ENCODE assay signal across 16 cellular contexts in the genomic region with DNA sequence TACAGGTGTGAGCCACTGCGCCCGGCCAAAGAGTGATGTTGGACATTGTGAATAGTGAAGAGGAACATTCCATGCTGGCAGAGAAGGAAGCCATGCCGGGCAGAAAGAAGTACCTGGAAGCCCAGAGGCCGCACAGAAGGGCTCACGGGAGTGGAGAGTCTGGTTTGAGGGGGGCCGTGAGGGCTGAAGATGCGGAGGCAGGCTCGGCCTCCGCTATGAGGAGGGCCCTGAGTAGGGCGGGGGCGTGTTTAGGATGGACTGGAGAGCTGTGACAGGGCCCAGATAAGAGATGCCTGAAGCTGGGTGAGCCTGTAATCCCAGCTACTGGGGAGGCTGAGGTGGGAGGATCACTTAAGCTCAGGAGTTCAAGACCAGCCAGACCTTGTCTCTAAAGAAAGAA. TPM values are rescaled to one million over a fixed set of nuclear protein-coding genes. Genes with fewer than 3 reads are reported as not detected.
DNase-seq lines count a peak whose midpoint lies in the region; ATAC-seq and TF ChIP-seq lines count a peak whose summit lies in the region.
"Had no signal": no experiment of that assay in that cellular context is flagged by ENCODE, and none has a peak within 500 bp of the region (broad histone marks: within the 10 kb centered on the region; RNA-seq: fewer than 3 reads in every experiment).

No MANE protein-coding gene starts in this region.

- no peak for TF ChIP-seq CTCF in RWPE1 (conservative IDR thresholded peaks at IDR 0.05; ENCODE audit: low read depth)
- TF ChIP-seq CTCF in osteocyte (IDR thresholded peaks at IDR 0.05), result no peak

- H3K4me3 Mint-ChIP-seq in activated T-cell treated with anti-CD3 and anti-CD28 coated beads, Interleukin-2, amount 50 U/mL, for 24 hours, result peak overlapping the region; percentile 93
- H3K4me3 Mint-ChIP-seq in osteocyte (ENCODE audit: unreplicated experiment), result peak overlapping the region; percentile 97

- H3K27me3 Mint-ChIP-seq in activated T-cell treated with anti-CD3 and anti-CD28 coated beads, Interleukin-2, amount 50 U/mL, for 24 hours, result peaks cover 5% of the 10 kb centered on the region
- H3K27me3 Mint-ChIP-seq in osteocyte (ENCODE audit: unreplicated experiment), result no peaks in the 10 kb centered on the region

- ATAC-seq in HG03521 (IDR thresholded peaks at IDR 0.05; ENCODE audit: unreplicated experiment) (no peak), HG02973 (IDR thresholded peaks at IDR 0.05; ENCODE audit: unreplicated experiment) (no peak)

- POLR2A ChIA-PET in RWPE1 (lab: Yijun Ruan, JAX; ENCODE audit: low non-redundant PET), result no interaction called here

- peak overlapping the region; percentile 29 for H3K27ac ChIP-seq in RWPE1
- H3K27ac ChIP-seq: coronary artery, SK-N-MC had no signal

- H3K4me1 Mint-ChIP-seq in activated T-cell treated with anti-CD3 and anti-CD28 coated beads, Interleukin-2, amount 50 U/mL, for 24 hours (ENCODE audit: low read depth), result peaks cover 17% of the 10 kb centered on the region
- H3K4me1 Mint-ChIP-seq in osteocyte (ENCODE audit: unreplicated experiment), result peaks cover 21% of the 10 kb centered on the region

- TF ChIP-seq POLR2A in erythroblast (IDR thresholded peaks at IDR 0.05; ENCODE audit: low read length), result no peak

- H3K27ac Mint-ChIP-seq in activated T-cell treated with anti-CD3 and anti-CD28 coated beads, Interleukin-2, amount 50 U/mL, for 24 hours, result peak overlapping the region; percentile 80
- H3K27ac Mint-ChIP-seq in osteocyte (ENCODE audit: unreplicated experiment), result no peak overlapping the region

- peaks cover 17% of the 10 kb centered on the region for H3K36me3 Mint-ChIP-seq in activated T-cell treated with anti-CD3 and anti-CD28 coated beads, Interleukin-2, amount 50 U/mL, for 24 hours (ENCODE audit: low read depth)
- H3K36me3 Mint-ChIP-seq in osteocyte (ENCODE audit: unreplicated experiment), result peaks cover 3% of the 10 kb centered on the region

- DNase-seq in activated T-cell treated with anti-CD3 and anti-CD28 coated beads, Interleukin-2, amount 50 U/mL, for 24 hours, result no peak
- DNase-seq in activated T-cell treated with anti-CD3 and anti-CD28 coated beads, Interleukin-2, amount 50 U/mL, for 48 hours, result no peak
- DNase-seq in RWPE1 (ENCODE audit: low spot score) (no peak), erythroblast (lab: John Stamatoyannopoulos, UW) (peak; percentile 38 to 46), osteocyte (ENCODE audit: extremely low spot score, unreplicated experiment) (no peak)
- DNase-seq in NK-92 treated with Interleukin-12 subunit alpha and Interleukin-12 subunit beta, amount 100 ng/mL, for 24 hours (lab: John Stamatoyannopoulos, UW), result no peak
- DNase-seq: ACHN, GF-D8, NCI-H146 had no signal

- H3K9me3 Mint-ChIP-seq in activated T-cell treated with anti-CD3 and anti-CD28 coated beads, Interleukin-2, amount 50 U/mL, for 24 hours, result no peaks in the 10 kb centered on the region
- H3K9me3 Mint-ChIP-seq in osteocyte (ENCODE audit: unreplicated experiment), result no peaks in the 10 kb centered on the region

- CTCF ChIA-PET in RWPE1 (lab: Yijun Ruan, JAX), result no interaction called here

RNA-seq across cellular contexts. Expression of gene JOSD2, which starts 1.6 kb away (rescaled TPM):
- total RNA-seq in osteocyte, result 43.7 and 46.9 TPM in 2 replicates

RNA-seq across cellular contexts. Expression of gene ASPDH, which starts 4.3 kb away (rescaled TPM):
- not detected in 2 replicates for total RNA-seq in osteocyte
- total RNA-seq: aorta, glomerular endothelial cell, mucosa of gallbladder had no signal

RNA-seq across cellular contexts. Expression of gene GARIN5A, which starts 32.7 kb away (rescaled TPM):
- 1.8 and 2.0 TPM in 2 replicates for total RNA-seq in osteocyte
- total RNA-seq: aorta, glomerular endothelial cell had no signal

RNA-seq across cellular contexts. Expression of gene EMC10, which starts 33.1 kb away (rescaled TPM):
- 166 and 172 TPM in 2 replicates for total RNA-seq in osteocyte

RNA-seq across cellular contexts. Expression of gene LRRC4B, which starts 58.9 kb away (rescaled TPM):
- 0.11 and 0.52 TPM in 2 replicates for total RNA-seq in osteocyte
- total RNA-seq: glomerular endothelial cell had no signal

Comparison
In these comparisons a context has a peak if more than half of its experiments do, and no peak if none do; other contexts are left out.
1. DNase-seq: peak in erythroblast (2 of 2); none in activated T-cell treated with anti-CD3 and anti-CD28 coated beads, Interleukin-2, amount 50 U/mL, for 24 hours (single experiment), activated T-cell treated with anti-CD3 and anti-CD28 coated beads, Interleukin-2, amount 50 U/mL, for 48 hours (0 of 2), RWPE1 (single experiment), osteocyte (single experiment) and NK-92 treated with Interleukin-12 subunit alpha and Interleukin-12 subunit beta, amount 100 ng/mL, for 24 hours (single experiment).